8 cellular contexts compared by ENCODE assay signal in the genomic region with DNA sequence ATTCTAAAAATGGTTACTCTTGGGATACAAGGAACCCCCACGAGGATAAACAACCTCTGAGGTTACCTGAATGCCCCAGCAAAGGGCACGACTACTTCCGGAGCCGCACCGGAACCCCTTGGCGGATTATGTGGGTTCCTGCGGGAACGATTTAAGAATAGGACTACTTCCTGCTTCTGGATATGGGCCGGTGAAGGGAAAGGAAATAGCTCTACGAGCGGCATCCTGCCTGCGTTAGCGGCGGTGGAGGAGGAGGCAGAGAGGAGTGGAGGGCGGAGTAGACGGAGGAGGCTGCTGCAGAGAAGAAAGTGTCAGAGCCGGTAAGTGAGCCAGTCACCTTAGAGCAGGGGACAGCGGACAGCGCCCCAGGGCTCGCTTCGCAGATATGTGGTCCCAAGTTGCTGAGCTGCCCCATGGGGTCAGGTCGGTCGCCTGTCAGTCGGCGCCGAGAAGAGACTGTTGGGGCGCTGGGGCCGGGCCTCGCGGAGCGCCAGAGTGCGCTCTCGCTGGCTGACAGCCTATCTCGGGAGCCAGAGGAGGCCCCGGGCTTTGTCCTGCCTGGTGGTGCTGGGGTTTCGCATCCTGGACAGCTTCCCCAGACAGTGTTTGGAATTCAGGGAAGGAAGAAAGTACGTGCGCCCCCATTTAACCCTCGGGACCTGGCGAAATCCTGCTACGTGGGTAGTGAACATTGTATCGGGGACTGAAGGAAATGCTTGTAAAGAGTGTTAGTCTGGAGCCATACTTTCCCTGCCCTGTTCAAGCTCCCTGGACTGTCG. TPM values are rescaled to one million over a fixed set of nuclear protein-coding genes. Genes with fewer than 3 reads are reported as not detected.
DNase-seq lines count a peak whose midpoint lies in the region; ATAC-seq and TF ChIP-seq lines count a peak whose summit lies in the region.

A gene with protein sequence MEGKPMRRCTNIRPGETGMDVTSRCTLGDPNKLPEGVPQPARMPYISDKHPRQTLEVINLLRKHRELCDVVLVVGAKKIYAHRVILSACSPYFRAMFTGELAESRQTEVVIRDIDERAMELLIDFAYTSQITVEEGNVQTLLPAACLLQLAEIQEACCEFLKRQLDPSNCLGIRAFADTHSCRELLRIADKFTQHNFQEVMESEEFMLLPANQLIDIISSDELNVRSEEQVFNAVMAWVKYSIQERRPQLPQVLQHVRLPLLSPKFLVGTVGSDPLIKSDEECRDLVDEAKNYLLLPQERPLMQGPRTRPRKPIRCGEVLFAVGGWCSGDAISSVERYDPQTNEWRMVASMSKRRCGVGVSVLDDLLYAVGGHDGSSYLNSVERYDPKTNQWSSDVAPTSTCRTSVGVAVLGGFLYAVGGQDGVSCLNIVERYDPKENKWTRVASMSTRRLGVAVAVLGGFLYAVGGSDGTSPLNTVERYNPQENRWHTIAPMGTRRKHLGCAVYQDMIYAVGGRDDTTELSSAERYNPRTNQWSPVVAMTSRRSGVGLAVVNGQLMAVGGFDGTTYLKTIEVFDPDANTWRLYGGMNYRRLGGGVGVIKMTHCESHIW (plus strand): TSS at position 223 of the 779 bp plus-strand sequence. CDS start 1,063 bp downstream, outside the sequence.

- H3K36me3 ChIP-seq in IMR-90 (ENCODE audit: control insufficient read depth, insufficient read depth, low read length) (no peaks in the 10 kb centered on the region), mucosa of descending colon (ENCODE audit: low read depth) (no peaks in the 10 kb centered on the region)

- H2BK20ac ChIP-seq in IMR-90 (ENCODE audit: low read depth, low read length), result no peak within 1 kb of the TSS; the same call in 1 of the 2 replicates

- H3K4me1 ChIP-seq in IMR-90 (ENCODE audit: control insufficient read depth, insufficient read depth, low read length), result no peaks in the 10 kb centered on the region
- H3K4me1 ChIP-seq in mucosa of descending colon (ENCODE audit: low read depth), result peaks cover 18% of the 10 kb centered on the region

- no peak for TF ChIP-seq RAD21 in IMR-90 (IDR thresholded peaks at IDR 0.05; ENCODE audit: low read length)

- intact Hi-C loops in IMR-90 (cut with micrococcal nuclease), result loop anchor here (1.0 to 10.0 kb wide), 4 partner anchors 237 to 970 kb away; no protein-coding TSS in a partner anchor
- intact Hi-C loops in mucosa of descending colon (cut with DNase I, micrococcal nuclease), result loop anchor here in 1 of 2 donors (10.0 kb wide), 1 partner anchor 280 kb away; no protein-coding TSS in a partner anchor

- peak within 1 kb of the TSS; percentile 71 for H3K56ac ChIP-seq in IMR-90 (ENCODE audit: extremely low read depth, insufficient read depth, low read length)

- peak within 1 kb of the TSS; percentile 88 for H3K9ac ChIP-seq in IMR-90 (ENCODE audit: low read depth, low read length)

- H3K18ac ChIP-seq in IMR-90 (ENCODE audit: low read depth, low read length), result peak within 1 kb of the TSS; percentile 25

- H2BK15ac ChIP-seq in IMR-90 (ENCODE audit: low read depth, low read length), result 0 out of 3 replicates have a peak within 1 kb of the TSS, but pooled peaks have one; percentile 16

- H4K5ac ChIP-seq in IMR-90 (ENCODE audit: low read depth, low read length), result peak within 1 kb of the TSS; percentile 97

- peak within 1 kb of the TSS; percentile 81 for H3K4me2 ChIP-seq in IMR-90 (ENCODE audit: low read depth, low read length)

- WGBS in IMR-90 (ENCODE audit: extremely low coverage in 2 of 2, insufficient read length in 1 of 2), 2 experiments, result 0% methylated on average over 12 of the region's 43 CpGs; no CpG with 5 or more reads in 1 of the 2 experiments

- H3K4ac ChIP-seq in IMR-90 (ENCODE audit: low read depth, low read length), result peak within 1 kb of the TSS; percentile 68

- dilution Hi-C loops in IMR-90 (cut with HindIII; ENCODE audit: low sequenced_read_pairs, unreplicated experiment), result no loop called here

- peak; percentile 87 for DNase-seq in DMS114 treated with DMSO at 0.1 percent for 48 hours (lab: John Stamatoyannopoulos, UW; ENCODE audit: unreplicated experiment)
- peak; percentile 90 for DNase-seq in IMR-90
- peak; percentile 97 for DNase-seq in OCI-M1 (lab: John Stamatoyannopoulos, UW)
- DNase-seq in activated T-cell treated with anti-CD3 and anti-CD28 coated beads for 24 hours (ENCODE audit: low read depth), result peak; percentile 84
- DNase-seq in epithelial cell of prostate (ENCODE audit: low read depth, low spot score), result peak; percentile 70
- peak; percentile 86 for DNase-seq in mucosa of descending colon
- peak; percentile 65 for DNase-seq in stimulated activated CD8-positive, alpha-beta memory T cell treated with anti-CD3 and anti-CD28 coated beads, Interleukin-4, amount 100 ng/mL, for 24 hours (ENCODE audit: low read depth)

- H2AK5ac ChIP-seq in IMR-90 (ENCODE audit: low read depth, low read length), result no peak within 1 kb of the TSS

- H4K91ac ChIP-seq in IMR-90 (ENCODE audit: insufficient read depth, low read depth, low read length), result peak within 1 kb of the TSS; percentile 49

- TF ChIP-seq POLR2A in IMR-90 (IDR thresholded peaks at IDR 0.05; ENCODE audit: low read depth, low read length), result peak; percentile 65

- ATAC-seq in GM21528 (IDR thresholded peaks at IDR 0.05; ENCODE audit: low FRiP score, unreplicated experiment) (peak; percentile 96), IMR-90 (ENCODE audit: low read depth) (peak; percentile 97), mucosa of descending colon (peak; percentile 99)

- 0 out of 2 replicates have a peak within 1 kb of the TSS, but pooled peaks have one; percentile 35 for H2BK120ac ChIP-seq in IMR-90 (ENCODE audit: low read depth, low read length)

- peaks cover 4% of the 10 kb centered on the region; the same call in 1 of the 2 replicates for H3K27me3 ChIP-seq in IMR-90 (ENCODE audit: control insufficient read depth, insufficient read depth, low read length)

- H2BK5ac ChIP-seq in IMR-90 (ENCODE audit: low read depth, low read length, poor library complexity, severe bottlenecking), result peak within 1 kb of the TSS; percentile 67

- H4K20me1 ChIP-seq in IMR-90 (ENCODE audit: insufficient read depth, low read length), result no peaks in the 10 kb centered on the region; the same call in 1 of the 2 replicates

- in situ Hi-C loops in IMR-90 (cut with MboI; ENCODE audit: low sequenced_read_pairs), result no loop called here

- peak within 1 kb of the TSS; percentile 66 for H2AK9ac ChIP-seq in IMR-90 (replicated peaks; ENCODE audit: low read depth, low read length, poor library complexity)

- no peaks in the 10 kb centered on the region for H3K9me3 ChIP-seq in IMR-90 (ENCODE audit: control insufficient read depth, insufficient read depth, low read length)
- H3K9me3 ChIP-seq in mucosa of descending colon, result no peaks in the 10 kb centered on the region

- POLR2A ChIA-PET in IMR-90 (lab: Charles Lee; ENCODE audit: unreplicated experiment), result interaction anchor here (1.2 kb wide), 1 partner anchor 238 kb away, joined by 3 read pairs; no protein-coding TSS in a partner anchor

- peaks cover 5 to 21% of the 10 kb centered on the region in 2 experiments; a peak in 2 of 4 replicates for H3K79me1 ChIP-seq in IMR-90 (ENCODE audit: low read depth in 1 of 2, low read length in 2 of 2)

- 0 out of 2 replicates have a peak, but pooled peaks have one; percentile 6 for TF ChIP-seq CTCF in IMR-90 (conservative IDR thresholded peaks at IDR 0.05; ENCODE audit: low read depth, low read length)
- TF ChIP-seq CTCF in mucosa of descending colon (IDR thresholded peaks at IDR 0.05), result no peak

- peak within 1 kb of the TSS; percentile 95 for H2AFZ ChIP-seq in IMR-90 (replicated peaks; ENCODE audit: low read length, poor library complexity)

- CTCF ChIA-PET in IMR-90 (lab: Yijun Ruan, JAX), result interaction anchor here (0.5 kb wide), 2 partner anchors 42 to 450 kb away, joined by 4 to 7 read pairs; no protein-coding TSS in a partner anchor

- TSS peak; percentile 40 for BruUV-seq in IMR-90 (replicated peaks; lab: Mats Ljungman, UMichigan)

- peaks cover 5% of the 10 kb centered on the region; the same call in 1 of the 2 replicates for H3K9me1 ChIP-seq in IMR-90 (ENCODE audit: insufficient read depth, low read length)

- H3K14ac ChIP-seq in IMR-90 (replicated peaks; ENCODE audit: low read depth, low read length), result peak within 1 kb of the TSS; percentile 65

- peak within 1 kb of the TSS; percentile 100 for H4K8ac ChIP-seq in IMR-90 (ENCODE audit: low read depth in 2 of 2, low read length in 2 of 2)

- H3K4me3 ChIP-seq in IMR-90 (ENCODE audit: insufficient read depth, low read depth, low read length), result peak within 1 kb of the TSS; percentile 76
- peak within 1 kb of the TSS; percentile 45 for H3K4me3 ChIP-seq in mucosa of descending colon

- H3K27ac ChIP-seq in IMR-90 (ENCODE audit: insufficient read depth, low read length), result peak within 1 kb of the TSS; percentile 85
- H3K27ac ChIP-seq in epithelial cell of prostate, result peak within 1 kb of the TSS; percentile 85

- H3K23ac ChIP-seq in IMR-90 (ENCODE audit: low read depth, low read length), result peak within 1 kb of the TSS; percentile 88

TF ChIP-seq in IMR-90, 13 proteins besides CTCF, POLR2A, EP300 and RAD21 (continues in another document):
- no peak for TF ChIP-seq RFX5 (IDR thresholded peaks at IDR 0.05; ENCODE audit: low read depth, low read length)
- TF ChIP-seq RCOR1 (IDR thresholded peaks at IDR 0.05; ENCODE audit: insufficient replicate concordance, low read length), result no peak
- TF ChIP-seq SMC3 (IDR thresholded peaks at IDR 0.05; ENCODE audit: low read depth, low read length), result peak; percentile 15; the same call in 1 of the 2 replicates
- no peak for TF ChIP-seq CEBPB (IDR thresholded peaks at IDR 0.05; ENCODE audit: low read depth, low read length)
- peak; percentile 64; the same call in 1 of the 2 replicates for TF ChIP-seq MAZ (IDR thresholded peaks at IDR 0.05; ENCODE audit: borderline replicate concordance, low read depth, low read length)
- TF ChIP-seq MXI1 (IDR thresholded peaks at IDR 0.05; ENCODE audit: borderline replicate concordance, low read depth, low read length), result peak; percentile 72; the same call in 1 of the 2 replicates
- no peak for TF ChIP-seq BHLHE40 (IDR thresholded peaks at IDR 0.05; ENCODE audit: low read depth, low read length)
- TF ChIP-seq FOS (IDR thresholded peaks at IDR 0.05; ENCODE audit: low read depth, low read length), result no peak
- no peak for TF ChIP-seq CHD1 (IDR thresholded peaks at IDR 0.05; ENCODE audit: low read depth, low read length)
- no peak for TF ChIP-seq NFE2L2 (IDR thresholded peaks at IDR 0.05; ENCODE audit: low read depth, low read length)

RNA-seq across cellular contexts. Expression of the gene that starts here (rescaled TPM):
- total RNA-seq in IMR-90 (2012; rRNA removed) (23.3 and 25.8 TPM in 2 replicates), mucosa of descending colon (10 to 100 TPM; 18.3 to 34.8 (median 25.1) TPM)
- 11.0 and 13.5 TPM in 2 replicates for polyA plus RNA-seq in IMR-90 (2012; rRNA removed)
- polyA plus RNA-seq in IMR-90 (2012; cell fraction: cytosol; rRNA removed), result 3.2 and 4.0 TPM in 2 replicates
- 2.9 and 13.8 TPM in 2 replicates for polyA plus RNA-seq in IMR-90 (2012; cell fraction: nucleus; rRNA removed; ENCODE audit: low replicate concordance)

Comparison
In these comparisons a context has a peak if more than half of its experiments do, and no peak if none do; other contexts are left out.
1. Peak in every context shown above with its lines: DNase-seq, ATAC-seq, H3K4me3 ChIP-seq and H3K27ac ChIP-seq.